In genomic region chr5:3604501-3604900, GRCh38 we compare ENCODE assay signal across 28 cellular contexts. TPM values are rescaled to one million over a fixed set of nuclear protein-coding genes. Genes with fewer than 3 reads are reported as not detected.
"Had no signal": no experiment of that assay in that cellular context is flagged by ENCODE, and none has a peak within 500 bp of the region (broad histone marks: within the 10 kb centered on the region; RNA-seq: fewer than 3 reads in every experiment).

No MANE protein-coding gene starts in this region.

- H3K36me3 ChIP-seq: adrenal gland, ascending aorta, gastrocnemius medialis, neutrophil, ovary, right atrium auricular region, thoracic aorta, upper lobe of left lung, WERI-Rb-1 had no signal

- H3K27ac Mint-ChIP-seq: activated CD4-positive, alpha-beta T cell treated with anti-CD3 and anti-CD28 coated beads, Interleukin-2, amount 10 ng/mL, durations not matched to agents 7 days and 5 days; activated CD8-positive, alpha-beta T cell treated with anti-CD3 and anti-CD28 coated beads, Interleukin-2, amount 10 ng/mL, durations not matched to agents 7 days and 5 days; activated naive CD8-positive, alpha-beta T cell; endodermal cell; natural killer cell; T-cell; T-helper 2 cell treated with Interferon-gamma antibody and Interleukin-4, amounts not matched to agents 5 μg/mL and 100 μg/mL, for 36 hours had no signal

- H3K9me3 Mint-ChIP-seq: activated CD4-positive, alpha-beta T cell treated with anti-CD3 and anti-CD28 coated beads, Interleukin-2, amount 10 ng/mL, durations not matched to agents 7 days and 5 days; endodermal cell; natural killer cell; T-helper 2 cell treated with Interferon-gamma antibody and Interleukin-4, amounts not matched to agents 5 μg/mL and 100 μg/mL, for 36 hours had no signal

- H3K9me3 ChIP-seq: adrenal gland, ascending aorta, gastrocnemius medialis, neutrophil, ovary, psoas muscle, right atrium auricular region, thoracic aorta, upper lobe of left lung had no signal

- H3K36me3 Mint-ChIP-seq: activated naive CD8-positive, alpha-beta T cell; T-cell had no signal

- DNase-seq: activated CD4-positive, alpha-beta T cell treated with anti-CD3 and anti-CD28 coated beads, Interleukin-2, amount 10 ng/mL, durations not matched to agents 7 days and 5 days; activated CD4-positive, CD25-positive, alpha-beta regulatory T cell treated with anti-CD3 and anti-CD28 coated beads, Interleukin-2, amount 50 U/mL, for 72 hours; activated CD8-positive, alpha-beta T cell treated with anti-CD3 and anti-CD28 coated beads, Interleukin-2, amount 10 ng/mL, durations not matched to agents 7 days and 5 days; activated T-cell treated with anti-CD3 and anti-CD28 coated beads, Interleukin-2, amount 50 U/mL, for 1 hour; adrenal gland; cortex of kidney; endodermal cell; gastrocnemius medialis; hippocampal formation; kidney glomerular epithelial cell; left ventricle myocardium superior; midbrain; natural killer cell; ovary; psoas muscle; stimulated activated CD4-positive, alpha-beta T cell treated with anti-CD3 and anti-CD28 coated beads, Interleukin-2, amount 100 ng/mL, for 48 hours; stimulated activated naive CD4-positive, alpha-beta T cell; T-cell; WERI-Rb-1 had no signal

- H3K4me3 ChIP-seq: adrenal gland, ascending aorta, cardiac muscle cell, gastrocnemius medialis, ovary, psoas muscle, right atrium auricular region, skin epidermis, thoracic aorta, upper lobe of left lung had no signal

- H3K27me3 ChIP-seq: ovary had no signal

- H3K4me3 Mint-ChIP-seq: activated CD4-positive, alpha-beta T cell treated with anti-CD3 and anti-CD28 coated beads, Interleukin-2, amount 10 ng/mL, durations not matched to agents 7 days and 5 days; activated CD8-positive, alpha-beta T cell treated with anti-CD3 and anti-CD28 coated beads, Interleukin-2, amount 10 ng/mL, durations not matched to agents 7 days and 5 days; activated naive CD8-positive, alpha-beta T cell; endodermal cell; natural killer cell; T-cell; T-helper 2 cell treated with Interferon-gamma antibody and Interleukin-4, amounts not matched to agents 5 μg/mL and 100 μg/mL, for 36 hours had no signal

- H3K27ac ChIP-seq: adrenal gland, ascending aorta, cardiac muscle cell, gastrocnemius medialis, neutrophil, ovary, psoas muscle, right atrium auricular region, thoracic aorta, upper lobe of left lung, WERI-Rb-1 had no signal

- H3K4me1 ChIP-seq: adrenal gland, psoas muscle had no signal

RNA-seq across cellular contexts. Expression of gene IRX1, which starts 8.9 kb away (rescaled TPM):
- total RNA-seq: activated CD4-positive, alpha-beta T cell treated with anti-CD3 and anti-CD28 coated beads, Interleukin-2, amount 10 ng/mL, durations not matched to agents 7 days and 5 days; activated CD8-positive, alpha-beta T cell treated with anti-CD3 and anti-CD28 coated beads, Interleukin-2, amount 10 ng/mL, durations not matched to agents 7 days and 5 days; adrenal gland; gastrocnemius medialis; left ventricle myocardium superior; natural killer cell; ovary; psoas muscle; T-cell had no signal
